ENCODE assay signal across 1 cellular context in the genomic region with DNA sequence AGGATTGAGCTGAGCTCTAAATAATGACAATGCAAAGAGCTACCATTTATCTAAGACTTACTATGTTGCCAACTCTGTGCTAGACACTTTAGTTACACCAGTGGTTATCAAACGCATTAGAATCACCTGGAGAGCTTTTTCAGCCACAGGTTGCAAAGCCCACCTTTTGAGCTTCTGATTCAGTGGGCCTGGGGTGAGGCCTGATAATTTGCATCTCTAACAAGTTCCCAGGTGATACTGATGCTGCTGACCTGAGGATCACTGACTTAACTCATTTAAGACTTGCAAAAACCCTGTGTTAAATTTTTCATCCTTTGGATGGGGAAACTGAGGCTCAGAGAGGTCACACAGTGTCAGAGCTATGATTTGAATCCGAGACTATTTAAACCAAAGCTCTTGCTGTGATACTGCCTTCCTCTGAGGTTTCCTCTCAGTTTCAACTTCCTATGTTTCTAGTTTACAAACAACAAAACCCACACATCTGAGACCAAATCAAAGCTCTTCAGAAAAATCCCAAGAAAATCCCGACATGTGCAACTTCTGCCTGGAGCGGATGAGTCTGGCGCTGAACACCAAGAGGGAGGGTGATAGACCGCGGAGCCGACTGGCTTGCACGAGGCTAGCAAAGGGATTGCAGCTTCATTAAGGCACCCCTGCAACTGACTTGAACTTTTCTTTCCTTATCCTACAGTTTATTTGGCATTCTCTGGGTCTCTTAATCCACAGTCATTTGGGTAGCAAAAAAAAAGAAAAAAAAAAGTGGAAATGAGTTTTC.
TF ChIP-seq lines count a peak whose summit lies in the region.

No MANE protein-coding gene starts in this region.

TF ChIP-seq in SK-N-SH, 30 proteins besides CTCF, POLR2A, EP300 and RAD21 (continued from another document):
- TF ChIP-seq, protein P1, sequence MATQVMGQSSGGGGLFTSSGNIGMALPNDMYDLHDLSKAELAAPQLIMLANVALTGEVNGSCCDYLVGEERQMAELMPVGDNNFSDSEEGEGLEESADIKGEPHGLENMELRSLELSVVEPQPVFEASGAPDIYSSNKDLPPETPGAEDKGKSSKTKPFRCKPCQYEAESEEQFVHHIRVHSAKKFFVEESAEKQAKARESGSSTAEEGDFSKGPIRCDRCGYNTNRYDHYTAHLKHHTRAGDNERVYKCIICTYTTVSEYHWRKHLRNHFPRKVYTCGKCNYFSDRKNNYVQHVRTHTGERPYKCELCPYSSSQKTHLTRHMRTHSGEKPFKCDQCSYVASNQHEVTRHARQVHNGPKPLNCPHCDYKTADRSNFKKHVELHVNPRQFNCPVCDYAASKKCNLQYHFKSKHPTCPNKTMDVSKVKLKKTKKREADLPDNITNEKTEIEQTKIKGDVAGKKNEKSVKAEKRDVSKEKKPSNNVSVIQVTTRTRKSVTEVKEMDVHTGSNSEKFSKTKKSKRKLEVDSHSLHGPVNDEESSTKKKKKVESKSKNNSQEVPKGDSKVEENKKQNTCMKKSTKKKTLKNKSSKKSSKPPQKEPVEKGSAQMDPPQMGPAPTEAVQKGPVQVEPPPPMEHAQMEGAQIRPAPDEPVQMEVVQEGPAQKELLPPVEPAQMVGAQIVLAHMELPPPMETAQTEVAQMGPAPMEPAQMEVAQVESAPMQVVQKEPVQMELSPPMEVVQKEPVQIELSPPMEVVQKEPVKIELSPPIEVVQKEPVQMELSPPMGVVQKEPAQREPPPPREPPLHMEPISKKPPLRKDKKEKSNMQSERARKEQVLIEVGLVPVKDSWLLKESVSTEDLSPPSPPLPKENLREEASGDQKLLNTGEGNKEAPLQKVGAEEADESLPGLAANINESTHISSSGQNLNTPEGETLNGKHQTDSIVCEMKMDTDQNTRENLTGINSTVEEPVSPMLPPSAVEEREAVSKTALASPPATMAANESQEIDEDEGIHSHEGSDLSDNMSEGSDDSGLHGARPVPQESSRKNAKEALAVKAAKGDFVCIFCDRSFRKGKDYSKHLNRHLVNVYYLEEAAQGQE (IDR thresholded peaks at IDR 0.05; ENCODE audit: low read depth, low read length), result no peak
